In the genomic region with DNA sequence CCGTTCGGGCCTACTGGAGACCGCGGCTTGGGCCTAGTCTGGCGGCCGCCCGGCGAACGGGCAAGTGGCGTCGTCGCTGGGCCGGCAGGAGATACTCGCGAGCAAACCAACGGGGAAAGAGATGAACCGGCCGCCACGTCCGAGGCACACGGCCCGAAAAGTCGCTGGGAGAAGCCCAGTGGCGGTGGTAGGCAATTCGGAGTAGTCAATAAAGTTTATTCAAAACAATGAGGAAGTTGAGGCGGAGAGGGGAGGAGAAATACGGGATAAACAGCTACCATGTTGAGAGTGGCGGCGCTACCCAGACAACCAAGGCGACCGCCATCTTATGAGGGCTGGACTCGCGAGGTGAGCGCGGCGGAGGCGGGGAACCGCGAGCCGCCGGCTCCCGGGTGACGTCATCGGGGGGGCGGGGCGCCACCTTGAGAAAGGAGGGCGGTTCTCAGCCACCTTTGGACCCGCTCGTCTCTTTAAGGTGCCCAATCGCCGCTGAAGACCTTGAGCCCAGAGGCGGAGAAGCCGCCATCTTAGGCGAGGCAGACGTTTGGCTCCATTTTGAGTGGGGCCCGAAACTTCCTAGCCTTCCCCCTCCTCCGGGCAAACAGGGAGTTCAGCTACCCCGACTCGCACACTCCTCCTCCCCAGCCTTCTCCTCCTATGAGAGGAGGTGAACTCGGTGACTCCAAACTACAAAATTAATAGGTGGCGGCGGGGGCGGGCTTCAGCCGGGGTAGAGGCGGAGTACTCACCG, we compare ENCODE assay signal across 8 cellular contexts. TPM values are rescaled to one million over a fixed set of nuclear protein-coding genes. Genes with fewer than 3 reads are reported as not detected.
A peak's percentile ranks its signal among the peaks of the same experiment; 100 is the strongest.
DNase-seq lines count a peak whose midpoint lies in the region; ATAC-seq and TF ChIP-seq lines count a peak whose summit lies in the region.

Gene PHF8, minus strand, starts transcription at position 348 of the 751 bp plus-strand sequence. CDS start 1,745 bp downstream, outside the sequence.

- peaks cover 27% of the 10 kb centered on the region for H3K4me1 Mint-ChIP-seq in activated T-cell treated with anti-CD3 and anti-CD28 coated beads, Interleukin-2, amount 50 U/mL, for 24 hours (ENCODE audit: low read depth)

- H3K27ac ChIP-seq in epithelial cell of prostate = peak within 1 kb of the TSS; percentile 89

- peaks cover 9% of the 10 kb centered on the region for H3K27me3 Mint-ChIP-seq in activated T-cell treated with anti-CD3 and anti-CD28 coated beads, Interleukin-2, amount 50 U/mL, for 24 hours

- no peaks in the 10 kb centered on the region for H3K36me3 ChIP-seq in mucosa of descending colon (ENCODE audit: low read depth)

- no peaks in the 10 kb centered on the region for H3K9me3 ChIP-seq in mucosa of descending colon

- TF ChIP-seq CTCF in mucosa of descending colon (IDR thresholded peaks at IDR 0.05) = no peak

- peak within 1 kb of the TSS; percentile 90 for H3K4me3 Mint-ChIP-seq in activated T-cell treated with anti-CD3 and anti-CD28 coated beads, Interleukin-2, amount 50 U/mL, for 24 hours

- ATAC-seq in GM21737 (IDR thresholded peaks at IDR 0.05; ENCODE audit: unreplicated experiment) = peak; percentile 88
- peak; percentile 90 for ATAC-seq in mucosa of descending colon

- peaks cover 37% of the 10 kb centered on the region for H3K36me3 Mint-ChIP-seq in activated T-cell treated with anti-CD3 and anti-CD28 coated beads, Interleukin-2, amount 50 U/mL, for 24 hours (ENCODE audit: low read depth)

- intact Hi-C loops in mucosa of descending colon (cut with DNase I, micrococcal nuclease) = no loop called here

- H3K4me1 ChIP-seq in mucosa of descending colon (ENCODE audit: low read depth) = no peaks in the 10 kb centered on the region

- peak within 1 kb of the TSS; percentile 99 for H3K27ac Mint-ChIP-seq in activated T-cell treated with anti-CD3 and anti-CD28 coated beads, Interleukin-2, amount 50 U/mL, for 24 hours

- no peaks in the 10 kb centered on the region for H3K9me3 Mint-ChIP-seq in activated T-cell treated with anti-CD3 and anti-CD28 coated beads, Interleukin-2, amount 50 U/mL, for 24 hours

- peak within 1 kb of the TSS; percentile 46 for H3K4me3 ChIP-seq in mucosa of descending colon

- DNase-seq in DMS153 treated with DMSO at 0.1 percent for 48 hours (lab: John Stamatoyannopoulos, UW; ENCODE audit: unreplicated experiment) (peak; percentile 69), KG1 (lab: John Stamatoyannopoulos, UW) (peak; percentile 79), epithelial cell of prostate (ENCODE audit: low read depth, low spot score) (peak; percentile 78), mucosa of descending colon (peak; percentile 96)
- DNase-seq in activated T-cell treated with anti-CD3 and anti-CD28 coated beads, Interleukin-2, amount 50 U/mL, for 24 hours = peak; percentile 94
- DNase-seq in stimulated activated CD8-positive, alpha-beta memory T cell treated with anti-CD3 and anti-CD28 coated beads, Interleukin-4, amount 100 ng/mL, for 1 hour (ENCODE audit: low read depth in 2 of 2, low spot score in 1 of 2) = peak; percentile 84 to 90

TF ChIP-seq in PFSK-1, 5 proteins besides CTCF, POLR2A, EP300 and RAD21:
- TF ChIP-seq FOXP2 (optimal IDR thresholded peaks at IDR 0.05; ENCODE audit: borderline replicate concordance, extremely low read depth, extremely low read length, insufficient read depth) (peak; percentile 13), POLR2AphosphoS5 (IDR thresholded peaks at IDR 0.05; ENCODE audit: low read depth, low read length) (peak; percentile 22), REST (IDR thresholded peaks at IDR 0.05; ENCODE audit: insufficient read depth in 1 of 2, low read depth in 2 of 2, low read length in 2 of 2) (no peak), TAF1 (IDR thresholded peaks at IDR 0.05; ENCODE audit: borderline replicate concordance, insufficient read depth, low read length) (peak; percentile 61; the same call in 1 of the 2 replicates), SIN3A (IDR thresholded peaks at IDR 0.05; ENCODE audit: borderline replicate concordance, insufficient read depth, low read length) (no peak)

RNA-seq across cellular contexts. Expression of gene PHF8, which starts in this region (rescaled TPM):
- polyA plus RNA-seq in PFSK-1 (2012; ENCODE audit: insufficient read length, low read depth) = 14.5 TPM
- 10 to 100 TPM; 23.1 to 36.8 (median 29.8) TPM for total RNA-seq in mucosa of descending colon

Comparison
In these comparisons a context has a peak if more than half of its experiments do, and no peak if none do; other contexts are left out.
1. Peak in every context shown above with its lines: DNase-seq, ATAC-seq, H3K4me3 ChIP-seq and H3K27ac ChIP-seq.